26 cellular contexts compared by ENCODE assay signal in genomic region chr12:108172033-108172432, GRCh38. TPM values are rescaled to one million over a fixed set of nuclear protein-coding genes. Genes with fewer than 3 reads are reported as not detected.
DNase-seq lines count a peak whose midpoint lies in the region; ATAC-seq, FAIRE-seq and TF ChIP-seq lines count a peak whose summit lies in the region.
"Had no signal": no experiment of that assay in that cellular context is flagged by ENCODE, and none has a peak within 500 bp of the region (broad histone marks: within the 10 kb centered on the region; RNA-seq: fewer than 3 reads in every experiment).

No MANE protein-coding gene starts in this region.

- DNase-seq in HepG2 (ENCODE audit: low spot score) (no peak), right lobe of liver (no peak), WTC11 (ENCODE audit: low spot score) (no peak), H1 (ENCODE audit: low read depth in 1 of 2, low spot score in 2 of 2) (no peak), omental fat pad (ENCODE audit: low spot score) (no peak)
- DNase-seq: ACHN; BE2C; C1 segment of cervical spinal cord; CD4-positive, alpha-beta memory T cell; CD4-positive, CD25-positive, alpha-beta regulatory T cell; CD8-positive, alpha-beta memory T cell; COR-L47; DMS79 treated with DMSO at 0.1 percent for 48 hours; GF-D8 had no signal

- FAIRE-seq in HepG2 (lab: Jason Lieb, UNC) (no peak), H1 (lab: Jason Lieb, UNC) (no peak)
- FAIRE-seq: D721Med, G401.6, GM12891, GM18507 had no signal

- TF ChIP-seq CTCF in HepG2 (CRISPR knock-in tag; IDR thresholded peaks at IDR 0.05) (no peak), right lobe of liver (IDR thresholded peaks at IDR 0.05) (no peak), WTC11 (IDR thresholded peaks at IDR 0.05) (no peak), H1 (IDR thresholded peaks at IDR 0.05; ENCODE audit: control extremely low read depth in 1 of 3, insufficient read depth in 1 of 3, low read depth in 1 of 3, low read length in 3 of 3) (no peak), omental fat pad (IDR thresholded peaks at IDR 0.05) (no peak)

- WGBS in HepG2 (ENCODE audit: low lambda C conversion rate): 0% methylated on average over 2 of the region's 2 CpGs
- 53% methylated on average over 2 of the region's 2 CpGs for WGBS in right lobe of liver (ENCODE audit: insufficient coverage, low coverage, low lambda C conversion rate, missing lambda C conversion rate)
- WGBS in H1 (ENCODE audit: extremely low coverage in 1 of 2, insufficient coverage in 1 of 2, insufficient read length in 1 of 2, insufficient replicate concordance in 2 of 2, low coverage in 1 of 2, low lambda C conversion rate in 2 of 2, missing lambda C conversion rate in 1 of 2), 2 experiments: 87% methylated on average over 2 of the region's 2 CpGs; no CpG with 5 or more reads in 1 of the 2 experiments

- BruUV-seq in HepG2 (replicated peaks; lab: Mats Ljungman, UMichigan): no TSS peak

- TF ChIP-seq POLR2A in HepG2 (IDR thresholded peaks at IDR 0.05; ENCODE audit: insufficient read depth in 1 of 2, low read depth in 2 of 2, low read length in 2 of 2) (no peak), right lobe of liver (IDR thresholded peaks at IDR 0.05) (no peak), H1 (IDR thresholded peaks at IDR 0.05; ENCODE audit: control extremely low read depth in 1 of 2, low read depth in 2 of 2, low read length in 2 of 2) (no peak)

- TF ChIP-seq RAD21 in HepG2 (CRISPR knock-in tag; IDR thresholded peaks at IDR 0.05) (no peak), H1 (IDR thresholded peaks at IDR 0.05 in 1 of 2, conservative IDR thresholded peaks at IDR 0.05 in 1 of 2; ENCODE audit: low read depth in 2 of 2, low read length in 2 of 2) (no peak)

- in situ Hi-C loops in HepG2 (cut with HindIII; ENCODE audit: extremely low pct_ligation_motif_present, low pct_unique_long_range_greater_than_20kb): no loop called here

- no peak overlapping the region for H4K5ac ChIP-seq in H1 (ENCODE audit: insufficient read length, low read depth, low read length)

- H3K9ac ChIP-seq in HepG2 (ENCODE audit: insufficient read depth, low read depth, low read length) (no peak overlapping the region), H1 (replicated peaks in 1 of 4; ENCODE audit: extremely low read depth in 1 of 4, low read depth in 3 of 4, low read length in 3 of 4) (no peak overlapping the region)
- H3K9ac ChIP-seq: BLaER1 had no signal

- TF ChIP-seq EP300 in HepG2 (IDR thresholded peaks at IDR 0.05; ENCODE audit: low read depth in 2 of 2, low read length in 2 of 2): no peak
- no peak for TF ChIP-seq EP300 in HepG2 (CRISPR knock-in tag; IDR thresholded peaks at IDR 0.05; ENCODE audit: borderline replicate concordance)
- TF ChIP-seq EP300 in H1 (IDR thresholded peaks at IDR 0.05; ENCODE audit: borderline replicate concordance in 1 of 2, low read depth in 2 of 2, low read length in 2 of 2): no peak

- no peaks in the 10 kb centered on the region for H4K20me1 ChIP-seq in HepG2 (ENCODE audit: insufficient read depth, low read length)
- no peaks in the 10 kb centered on the region for H4K20me1 ChIP-seq in H1 (replicated peaks in 1 of 2; ENCODE audit: control insufficient read depth in 1 of 2, insufficient read depth in 2 of 2, low read length in 2 of 2)
- H4K20me1 ChIP-seq: BLaER1 had no signal

- peaks cover 47% of the 10 kb centered on the region for H3K4me1 Mint-ChIP-seq in WTC11
- H3K4me1 Mint-ChIP-seq: CD14-positive monocyte; CD4-positive, alpha-beta memory T cell; CD4-positive, CD25-positive, alpha-beta regulatory T cell; CD8-positive, alpha-beta memory T cell had no signal

- H3K4me3 Mint-ChIP-seq in WTC11: no peak overlapping the region
- H3K4me3 Mint-ChIP-seq: CD4-positive, alpha-beta memory T cell; CD4-positive, CD25-positive, alpha-beta regulatory T cell; CD8-positive, alpha-beta memory T cell had no signal

- H2AK5ac ChIP-seq in H1 (ENCODE audit: low read depth, low read length): no peak overlapping the region

- H3K36me3 Mint-ChIP-seq in WTC11: peaks cover 6% of the 10 kb centered on the region; the same call in 1 of the 2 replicates
- H3K36me3 Mint-ChIP-seq: CD14-positive monocyte; CD4-positive, alpha-beta memory T cell; CD4-positive, CD25-positive, alpha-beta regulatory T cell had no signal

- H3K14ac ChIP-seq in H1 (ENCODE audit: insufficient read length): no peak overlapping the region

- no peak overlapping the region for H3K56ac ChIP-seq in H1 (replicated peaks; ENCODE audit: insufficient read length, low read depth, low read length)

- H3K27ac Mint-ChIP-seq in WTC11: no peak overlapping the region
- H3K27ac Mint-ChIP-seq: CD14-positive monocyte; CD4-positive, alpha-beta memory T cell; CD8-positive, alpha-beta memory T cell had no signal

- no peak overlapping the region for H3K27ac ChIP-seq in HepG2 (ENCODE audit: extremely low read length, insufficient read depth, low read length)
- H3K27ac ChIP-seq in right lobe of liver: no peak overlapping the region
- H3K27ac ChIP-seq in H1 (ENCODE audit: low read depth, low read length): no peak overlapping the region
- H3K27ac ChIP-seq: 22Rv1, BLaER1 had no signal

- H3K79me1 ChIP-seq in H1 (ENCODE audit: low read depth, low read length): no peaks in the 10 kb centered on the region

- no peak overlapping the region for H3K4me2 ChIP-seq in HepG2 (ENCODE audit: low read depth, low read length)
- H3K4me2 ChIP-seq in H1 (ENCODE audit: insufficient read depth in 1 of 2, low read depth in 2 of 2, low read length in 2 of 2): no peak overlapping the region
- H3K4me2 ChIP-seq: BLaER1 had no signal

- H2BK5ac ChIP-seq in H1 (ENCODE audit: low read depth, low read length): no peak overlapping the region

- POLR2A ChIA-PET in HepG2 (lab: Yijun Ruan, JAX): no interaction called here
- POLR2A ChIA-PET in WTC11 (lab: Charles Lee): no interaction called here
- POLR2A ChIA-PET in H1 (lab: Charles Lee; ENCODE audit: partially characterized antibody): interaction anchor here (0.7 kb wide), 1 partner anchor 10 kb away, joined by 3 read pairs; no protein-coding TSS in a partner anchor

- CTCF ChIA-PET in HepG2 (lab: Yijun Ruan, JAX; ENCODE audit: low intra/inter-chr PET ratio, low total read pairs) (no interaction called here), WTC11 (lab: Charles Lee) (interaction anchor here (1.6 to 2.8 kb wide), 3 partner anchors 22 to 287 kb away, joined by 4 to 10 read pairs (median 4); no protein-coding TSS in a partner anchor), H1 (lab: Charles Lee; ENCODE audit: partially characterized antibody) (interaction anchor here (1.3 to 4.0 kb wide), 7 partner anchors 18 to 109 kb away, joined by 3 to 14 read pairs (median 4); partner anchors contain the start of gene WSCD2)

- H2BK120ac ChIP-seq in H1 (replicated peaks; ENCODE audit: low read depth, low read length): peak overlapping the region; percentile 27

- H2AFZ ChIP-seq in HepG2 (ENCODE audit: low read length): no peak overlapping the region
- H2AFZ ChIP-seq in H1 (ENCODE audit: low read length): no peak overlapping the region

- H3K4ac ChIP-seq in H1 (replicated peaks; ENCODE audit: insufficient read length, low read depth, low read length): no peak overlapping the region

- no peak overlapping the region for H4K8ac ChIP-seq in H1 (ENCODE audit: extremely low read depth, insufficient read depth, low read length)

- no peaks in the 10 kb centered on the region for H3K79me2 ChIP-seq in HepG2 (ENCODE audit: insufficient read depth, low read length)
- H3K79me2 ChIP-seq in H1 (ENCODE audit: control insufficient read depth in 1 of 2, insufficient read depth in 2 of 2, low read length in 2 of 2): no peaks in the 10 kb centered on the region

- H3K18ac ChIP-seq in H1 (ENCODE audit: extremely low read depth, low read length): no peak overlapping the region

- H2BK20ac ChIP-seq in H1 (ENCODE audit: low read length): no peak overlapping the region

- no peak overlapping the region for H3K4me3 ChIP-seq in HepG2 (replicated peaks in 1 of 3; ENCODE audit: insufficient read depth in 1 of 3, low read depth in 2 of 3, low read length in 3 of 3)
- no peak overlapping the region for H3K4me3 ChIP-seq in right lobe of liver
- H3K4me3 ChIP-seq in H1 (ENCODE audit: extremely low read depth in 1 of 4, insufficient read depth in 2 of 4, low read depth in 3 of 4, low read length in 4 of 4): no peak overlapping the region
- H3K4me3 ChIP-seq: BLaER1 had no signal

- no peak overlapping the region for H4K91ac ChIP-seq in H1 (replicated peaks; ENCODE audit: insufficient read length, low read length)

- peaks cover 15% of the 10 kb centered on the region for H3K9me3 Mint-ChIP-seq in WTC11

- no peaks in the 10 kb centered on the region for H3K23me2 ChIP-seq in H1 (ENCODE audit: low read depth, low read length)

- intact Hi-C loops in HepG2 (cut with micrococcal nuclease; ENCODE audit: unreplicated experiment) (no loop called here), right lobe of liver (cut with DNase I) (no loop called here)

- H3K9me3 ChIP-seq in HepG2 (ENCODE audit: low read length) (no peaks in the 10 kb centered on the region), right lobe of liver (no peaks in the 10 kb centered on the region), H1 (ENCODE audit: insufficient read depth in 2 of 2, low read depth in 1 of 2, low read length in 1 of 2) (peaks cover 0 to 4% of the 10 kb centered on the region in 2 experiments; a peak in 3 of 4 replicates)
- H3K9me3 ChIP-seq: BE2C, BLaER1 had no signal

- H3K27me3 ChIP-seq in HepG2 (ENCODE audit: control insufficient read depth in 1 of 2, insufficient read depth in 2 of 2, low read length in 2 of 2) (no peaks in the 10 kb centered on the region; a peak in 1 of 5 replicates), right lobe of liver (no peaks in the 10 kb centered on the region), H1 (replicated peaks in 1 of 4; ENCODE audit: control insufficient read depth in 3 of 4, extremely low read depth in 1 of 4, insufficient read depth in 3 of 4, low read length in 3 of 4) (no peaks in the 10 kb centered on the region)
- H3K27me3 ChIP-seq: BE2C, BLaER1 had no signal

- H2BK12ac ChIP-seq in H1 (ENCODE audit: low read depth, low read length): no peak overlapping the region

- H3K36me3 ChIP-seq in HepG2 (replicated peaks in 1 of 2; ENCODE audit: control insufficient read depth in 1 of 2, insufficient read depth in 2 of 2, low read length in 2 of 2) (no peaks in the 10 kb centered on the region), right lobe of liver (no peaks in the 10 kb centered on the region), H1 (ENCODE audit: control insufficient read depth in 2 of 4, insufficient read depth in 4 of 4, low read length in 3 of 4) (no peaks in the 10 kb centered on the region)
- H3K36me3 ChIP-seq: BE2C, BLaER1 had no signal

- H3K23ac ChIP-seq in H1 (ENCODE audit: insufficient read length): no peak overlapping the region

- H2BK15ac ChIP-seq in H1 (ENCODE audit: low read length): no peak overlapping the region

- ATAC-seq in HepG2 (no peak), right lobe of liver (no peak), WTC11 (no peak), omental fat pad (ENCODE audit: low FRiP score) (no peak), GM18502 (IDR thresholded peaks at IDR 0.05; ENCODE audit: poor library complexity, unreplicated experiment) (no peak), GM21367 (IDR thresholded peaks at IDR 0.05; ENCODE audit: unreplicated experiment) (no peak)

- H3K27me3 Mint-ChIP-seq in WTC11 (ENCODE audit: low read depth): no peaks in the 10 kb centered on the region; the same call in none of the 2 replicates

- H3K4me1 ChIP-seq in HepG2 (ENCODE audit: insufficient read depth, low read length) (no peaks in the 10 kb centered on the region), right lobe of liver (no peaks in the 10 kb centered on the region), H1 (replicated peaks in 1 of 4; ENCODE audit: control insufficient read depth in 3 of 4, insufficient read depth in 4 of 4, low read length in 3 of 4) (peaks cover 3 to 18% (median 9%) of the 10 kb centered on the region in 4 experiments; a peak in 6 of 7 replicates)
- H3K4me1 ChIP-seq: BE2C, BLaER1 had no signal

RNA-seq across cellular contexts. Expression of gene WSCD2, which starts 42.9 kb away (rescaled TPM):
- total RNA-seq in HepG2 (2016; rRNA removed; fragmentation: Illumina TruSeq; extraction: Trizol): not detected in 2 replicates
- total RNA-seq in HepG2 (2016; cell fraction: cytosol; rRNA removed; fragmentation: Illumina TruSeq; extraction: Trizol; ENCODE audit: low read depth): not detected in 2 replicates
- total RNA-seq in HepG2 (2016; cell fraction: insoluble cytoplasmic fraction; rRNA removed; fragmentation: Illumina TruSeq; extraction: Trizol): not detected in 2 replicates
- not detected in 2 replicates for total RNA-seq in HepG2 (2016; cell fraction: membrane; rRNA removed; fragmentation: Illumina TruSeq; extraction: Trizol)
- not detected in 2 replicates for total RNA-seq in HepG2 (2016; cell fraction: nucleus; rRNA removed; fragmentation: Illumina TruSeq; extraction: Trizol)
- not detected in 2 replicates for polyA plus RNA-seq in HepG2 (2011; rRNA removed)
- not detected in 2 replicates for polyA plus RNA-seq in HepG2 (2011; cell fraction: cytosol; rRNA removed)
- polyA plus RNA-seq in HepG2 (2011; cell fraction: nucleus; rRNA removed): not detected in 2 replicates
- not detected in 2 replicates for polyA plus RNA-seq in HepG2 (2012)
- not detected in 2 replicates for polyA plus RNA-seq in HepG2 (2016; cell fraction: cytosol; fragmentation: Illumina TruSeq; extraction: Trizol; ENCODE audit: low read depth)
- polyA plus RNA-seq in HepG2 (2016; cell fraction: insoluble cytoplasmic fraction; fragmentation: Illumina TruSeq; extraction: Trizol; ENCODE audit: low read depth): not detected in 2 replicates
- not detected in 2 replicates for polyA plus RNA-seq in HepG2 (2016; cell fraction: membrane; fragmentation: Illumina TruSeq; extraction: Trizol; ENCODE audit: low read depth)
- polyA plus RNA-seq in HepG2 (2016; cell fraction: nucleus; fragmentation: Illumina TruSeq; extraction: Trizol; ENCODE audit: insufficient read depth, low read depth): not detected in 2 replicates
- polyA minus RNA-seq in HepG2 (2011; rRNA and poly(A)+ RNA removed; ENCODE audit: low replicate concordance): not detected in 2 replicates
- not detected in 2 replicates for polyA minus RNA-seq in HepG2 (2011; cell fraction: cytosol; rRNA and poly(A)+ RNA removed)
- polyA minus RNA-seq in HepG2 (2011; cell fraction: nucleus; rRNA and poly(A)+ RNA removed): not detected in 2 replicates
- not detected for total RNA-seq in right lobe of liver
- 1.1 to 1.6 TPM (median 1.6 TPM) in 3 replicates for total RNA-seq in WTC11 (2021)
- 1.7 and 2.2 TPM in 2 replicates for total RNA-seq in H1 (2021; fragmentation: NEBNext Ultra II Directional; extraction: Animal tissue kit (Norgen Biotek cat#: 25700))
- 0.99 and 1.3 TPM in 2 replicates for polyA plus RNA-seq in H1 (2011; rRNA removed)
- 1.00 TPM for polyA plus RNA-seq in H1 (2011; cell fraction: cytosol; rRNA removed)
- 2.6 TPM for polyA plus RNA-seq in H1 (2011; cell fraction: nucleus; rRNA removed)
- polyA plus RNA-seq in H1 (2012, experiment 1 of 2): 1.1 to 2.5 TPM (median 1.3 TPM) in 4 replicates
- polyA plus RNA-seq in H1 (2012, experiment 2 of 2): 1.1 TPM
- 0.73 TPM for polyA plus RNA-seq in H1 (2013, experiment 1 of 2)
- polyA plus RNA-seq in H1 (2013, experiment 2 of 2): 0.70 TPM
- 1.7 and 5.8 TPM in 2 replicates for polyA minus RNA-seq in H1 (2011; rRNA and poly(A)+ RNA removed)
- polyA minus RNA-seq in H1 (2011; cell fraction: cytosol; rRNA and poly(A)+ RNA removed): 1.9 TPM
- polyA minus RNA-seq in H1 (2011; cell fraction: nucleus; rRNA and poly(A)+ RNA removed): 4.1 TPM
- 1 to 10 TPM in 1 of 4 donors, under 1 TPM in 2, not detected in 1; 0.46 to 1.3 (median 0.50) TPM for total RNA-seq in omental fat pad
- total RNA-seq: A172; A673; CD4-positive, alpha-beta memory T cell; CD8-positive, alpha-beta memory T cell had no signal
- polyA plus RNA-seq: AG04450; CD14-positive monocyte; CD4-positive, alpha-beta memory T cell had no signal
